ENCODE assay signal across 1 cellular context in genomic region chr1:178263341-178263740, GRCh38.
TF ChIP-seq lines count a peak whose summit lies in the region.

No MANE protein-coding gene starts in this region.

TF ChIP-seq in SK-N-SH, 30 proteins besides CTCF, POLR2A, EP300 and RAD21 (continued from another document):
- TF ChIP-seq FOSL2 (IDR thresholded peaks at IDR 0.05; ENCODE audit: borderline replicate concordance, low read depth) (no peak), EZH2phosphoT487 (IDR thresholded peaks at IDR 0.05; ENCODE audit: borderline replicate concordance, low read depth) (no peak), PBX3 (IDR thresholded peaks at IDR 0.05) (0 out of 2 replicates have a peak, but pooled peaks have one; percentile 4)
